1 cellular context compared by ENCODE assay signal in genomic region chr1:67664048-67664447, GRCh38.
A peak's percentile ranks its signal among the peaks of the same experiment; 100 is the strongest.
TF ChIP-seq lines count a peak whose summit lies in the region.

No MANE protein-coding gene starts in this region.

TF ChIP-seq in HepG2, 621 proteins besides CTCF, POLR2A, EP300 and RAD21 (continued from another document and continues in another):
- TF ChIP-seq YEATS2 (CRISPR knock-in tag; IDR thresholded peaks at IDR 0.05; ENCODE audit: borderline replicate concordance) (no peak), RXRB (CRISPR knock-in tag; IDR thresholded peaks at IDR 0.05; ENCODE audit: borderline replicate concordance) (peak; percentile 79), PRDM15 (CRISPR knock-in tag; IDR thresholded peaks at IDR 0.05) (no peak), SNAI1 (CRISPR knock-in tag; IDR thresholded peaks at IDR 0.05; ENCODE audit: borderline replicate concordance) (no peak), GFI1 (CRISPR knock-in tag; IDR thresholded peaks at IDR 0.05; ENCODE audit: borderline replicate concordance) (no peak), ARHGAP35 (CRISPR knock-in tag; IDR thresholded peaks at IDR 0.05; ENCODE audit: borderline replicate concordance) (no peak), MTA1 (CRISPR knock-in tag; IDR thresholded peaks at IDR 0.05; ENCODE audit: borderline replicate concordance) (no peak), THYN1 (CRISPR knock-in tag; IDR thresholded peaks at IDR 0.05; ENCODE audit: borderline replicate concordance, low read depth) (no peak), ZNF143 (CRISPR knock-in tag; IDR thresholded peaks at IDR 0.05) (no peak), ZBTB38 (CRISPR knock-in tag; IDR thresholded peaks at IDR 0.05) (no peak), TSC22D2 (CRISPR knock-in tag; IDR thresholded peaks at IDR 0.05; ENCODE audit: borderline replicate concordance) (no peak), NFYB (CRISPR knock-in tag; IDR thresholded peaks at IDR 0.05) (no peak), ZKSCAN1 (IDR thresholded peaks at IDR 0.05; ENCODE audit: low read length) (no peak), SATB2 (CRISPR knock-in tag; IDR thresholded peaks at IDR 0.05) (no peak), KDM4B (CRISPR knock-in tag; IDR thresholded peaks at IDR 0.05) (no peak), AGO1 (IDR thresholded peaks at IDR 0.05; ENCODE audit: low read depth, low read length, poor library complexity, severe bottlenecking) (no peak), KIAA2018 (CRISPR knock-in tag; IDR thresholded peaks at IDR 0.05; ENCODE audit: borderline replicate concordance) (no peak), MED8 (CRISPR knock-in tag; IDR thresholded peaks at IDR 0.05; ENCODE audit: insufficient replicate concordance) (no peak), TGIF2 (CRISPR knock-in tag; IDR thresholded peaks at IDR 0.05) (no peak), KLF15 (CRISPR knock-in tag; IDR thresholded peaks at IDR 0.05; ENCODE audit: borderline replicate concordance) (no peak), TBP (CRISPR knock-in tag; IDR thresholded peaks at IDR 0.05) (no peak), FOXA3 (CRISPR knock-in tag; IDR thresholded peaks at IDR 0.05) (peak; percentile 91), ZFP37 (CRISPR knock-in tag; IDR thresholded peaks at IDR 0.05; ENCODE audit: borderline replicate concordance) (no peak), HINFP (CRISPR knock-in tag; IDR thresholded peaks at IDR 0.05; ENCODE audit: low read depth) (no peak), FOSL1 (CRISPR knock-in tag; IDR thresholded peaks at IDR 0.05; ENCODE audit: borderline replicate concordance) (no peak), KDM5A (IDR thresholded peaks at IDR 0.05; ENCODE audit: borderline replicate concordance, low read length) (no peak), HDAC2 (CRISPR knock-in tag; IDR thresholded peaks at IDR 0.05) (peak; percentile 66), ZMAT3 (CRISPR knock-in tag; conservative IDR thresholded peaks at IDR 0.05) (no peak), STAG1 (CRISPR knock-in tag; IDR thresholded peaks at IDR 0.05) (no peak), HDAC6 (IDR thresholded peaks at IDR 0.05; ENCODE audit: low read depth, low read length) (no peak), BRCA1 (CRISPR knock-in tag; IDR thresholded peaks at IDR 0.05) (no peak), ZSCAN22 (CRISPR knock-in tag; IDR thresholded peaks at IDR 0.05) (no peak), PCBP2 (optimal IDR thresholded peaks at IDR 0.05; ENCODE audit: low read depth, low read length, poor library complexity, severe bottlenecking) (no peak), PCBP1 (IDR thresholded peaks at IDR 0.05; ENCODE audit: borderline replicate concordance, low read depth, low read length) (no peak), TARDBP (CRISPR knock-in tag; IDR thresholded peaks at IDR 0.05) (no peak; the same call in 1 of the 2 replicates), ZBTB39 (CRISPR knock-in tag; IDR thresholded peaks at IDR 0.05) (no peak)
- TF ChIP-seq, protein P1, sequence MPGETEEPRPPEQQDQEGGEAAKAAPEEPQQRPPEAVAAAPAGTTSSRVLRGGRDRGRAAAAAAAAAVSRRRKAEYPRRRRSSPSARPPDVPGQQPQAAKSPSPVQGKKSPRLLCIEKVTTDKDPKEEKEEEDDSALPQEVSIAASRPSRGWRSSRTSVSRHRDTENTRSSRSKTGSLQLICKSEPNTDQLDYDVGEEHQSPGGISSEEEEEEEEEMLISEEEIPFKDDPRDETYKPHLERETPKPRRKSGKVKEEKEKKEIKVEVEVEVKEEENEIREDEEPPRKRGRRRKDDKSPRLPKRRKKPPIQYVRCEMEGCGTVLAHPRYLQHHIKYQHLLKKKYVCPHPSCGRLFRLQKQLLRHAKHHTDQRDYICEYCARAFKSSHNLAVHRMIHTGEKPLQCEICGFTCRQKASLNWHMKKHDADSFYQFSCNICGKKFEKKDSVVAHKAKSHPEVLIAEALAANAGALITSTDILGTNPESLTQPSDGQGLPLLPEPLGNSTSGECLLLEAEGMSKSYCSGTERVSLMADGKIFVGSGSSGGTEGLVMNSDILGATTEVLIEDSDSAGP (CRISPR knock-in tag; IDR thresholded peaks at IDR 0.05; ENCODE audit: borderline replicate concordance) = no peak
- TF ChIP-seq, protein P2, sequence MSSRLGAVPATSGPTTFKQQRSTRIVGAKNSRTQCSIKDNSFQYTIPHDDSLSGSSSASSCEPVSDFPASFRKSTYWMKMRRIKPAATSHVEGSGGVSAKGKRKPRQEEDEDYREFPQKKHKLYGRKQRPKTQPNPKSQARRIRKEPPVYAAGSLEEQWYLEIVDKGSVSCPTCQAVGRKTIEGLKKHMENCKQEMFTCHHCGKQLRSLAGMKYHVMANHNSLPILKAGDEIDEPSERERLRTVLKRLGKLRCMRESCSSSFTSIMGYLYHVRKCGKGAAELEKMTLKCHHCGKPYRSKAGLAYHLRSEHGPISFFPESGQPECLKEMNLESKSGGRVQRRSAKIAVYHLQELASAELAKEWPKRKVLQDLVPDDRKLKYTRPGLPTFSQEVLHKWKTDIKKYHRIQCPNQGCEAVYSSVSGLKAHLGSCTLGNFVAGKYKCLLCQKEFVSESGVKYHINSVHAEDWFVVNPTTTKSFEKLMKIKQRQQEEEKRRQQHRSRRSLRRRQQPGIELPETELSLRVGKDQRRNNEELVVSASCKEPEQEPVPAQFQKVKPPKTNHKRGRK (CRISPR knock-in tag; IDR thresholded peaks at IDR 0.05) = no peak
- TF ChIP-seq, protein P3, sequence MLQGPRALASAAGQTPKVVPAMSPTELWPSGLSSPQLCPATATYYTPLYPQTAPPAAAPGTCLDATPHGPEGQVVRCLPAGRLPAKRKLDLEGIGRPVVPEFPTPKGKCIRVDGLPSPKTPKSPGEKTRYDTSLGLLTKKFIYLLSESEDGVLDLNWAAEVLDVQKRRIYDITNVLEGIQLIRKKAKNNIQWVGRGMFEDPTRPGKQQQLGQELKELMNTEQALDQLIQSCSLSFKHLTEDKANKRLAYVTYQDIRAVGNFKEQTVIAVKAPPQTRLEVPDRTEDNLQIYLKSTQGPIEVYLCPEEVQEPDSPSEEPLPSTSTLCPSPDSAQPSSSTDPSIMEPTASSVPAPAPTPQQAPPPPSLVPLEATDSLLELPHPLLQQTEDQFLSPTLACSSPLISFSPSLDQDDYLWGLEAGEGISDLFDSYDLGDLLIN (CRISPR knock-in tag; IDR thresholded peaks at IDR 0.05; ENCODE audit: borderline replicate concordance) = no peak
